In the genomic region with DNA sequence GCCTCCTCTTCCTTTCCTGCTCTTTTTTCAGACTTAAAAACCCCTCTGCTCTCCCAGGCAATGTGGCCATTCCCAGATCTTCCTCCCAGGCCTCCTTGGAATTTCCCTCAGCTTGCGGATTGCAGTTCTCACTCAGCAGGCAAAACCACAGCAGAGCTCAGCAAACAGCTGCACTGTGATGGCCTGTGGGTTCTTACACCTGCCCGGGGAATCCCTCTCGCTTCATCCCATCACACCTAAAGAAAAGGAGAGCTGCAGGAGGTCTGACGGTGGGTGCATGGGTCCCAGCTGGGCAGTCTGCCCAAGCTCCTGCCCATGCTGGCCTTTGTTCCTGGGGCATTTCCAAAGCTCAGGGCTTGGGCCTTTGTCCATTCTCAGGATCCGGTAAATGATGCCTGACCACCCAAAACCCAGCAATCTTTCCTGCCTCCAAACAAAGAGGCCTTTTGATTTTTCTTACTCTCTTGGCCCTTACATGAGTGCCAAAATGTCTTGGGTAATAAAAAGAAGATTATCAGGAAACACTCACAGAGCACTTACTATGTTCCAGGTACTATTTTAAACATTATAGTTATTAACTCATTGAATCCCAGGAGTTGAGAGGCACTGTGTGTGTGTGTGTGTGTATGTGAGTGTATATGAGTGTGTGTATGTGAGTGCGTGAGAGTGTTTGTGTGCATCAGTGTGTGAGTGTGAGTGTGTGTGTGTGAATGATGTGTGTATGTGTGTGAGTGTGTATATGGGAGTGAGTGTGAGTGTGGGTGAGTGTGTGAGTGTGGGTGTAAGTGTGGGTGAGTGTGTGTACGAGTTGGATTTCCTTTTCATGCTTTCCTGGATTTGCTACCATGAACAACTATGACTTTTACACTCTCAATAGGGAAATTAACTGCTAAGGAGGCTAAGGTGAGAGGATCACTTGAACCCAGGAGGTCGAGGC, we compare ENCODE assay signal across 14 cellular contexts.
DNase-seq lines count a peak whose midpoint lies in the region; ATAC-seq and TF ChIP-seq lines count a peak whose summit lies in the region.
"Had no signal": no experiment of that assay in that cellular context is flagged by ENCODE, and none has a peak within 500 bp of the region (broad histone marks: within the 10 kb centered on the region; RNA-seq: fewer than 3 reads in every experiment).

No MANE protein-coding gene starts in this region.

- no peak overlapping the region for H3K4me2 ChIP-seq in PC-3 (ENCODE audit: low read length)

- H3K9me3 Mint-ChIP-seq in neural crest cell = no peaks in the 10 kb centered on the region
- H3K9me3 Mint-ChIP-seq: activated CD8-positive, alpha-beta T cell treated with anti-CD3 and anti-CD28 coated beads for 36 hours; activated naive CD8-positive, alpha-beta T cell treated with anti-CD3 and anti-CD28 coated beads, Interleukin-2, amount 50 U/mL, for 24 hours had no signal

- H3K9me3 ChIP-seq in Panc1 (ENCODE audit: control insufficient read depth, insufficient read depth, low read depth, low read length) (no peaks in the 10 kb centered on the region), PC-3 (ENCODE audit: low read length) (no peaks in the 10 kb centered on the region)
- H3K9me3 ChIP-seq: BLaER1 had no signal

- BruUV-seq in Panc1 (replicated peaks; lab: Mats Ljungman, UMichigan) (no TSS peak), PC-3 (replicated peaks; lab: Mats Ljungman, UMichigan) (no TSS peak)

- intact Hi-C loops in Panc1 (cut with micrococcal nuclease; ENCODE audit: unreplicated experiment) = no loop called here
- intact Hi-C loops in PC-3 (cut with micrococcal nuclease) = no loop called here

- ATAC-seq in Panc1 (peak; percentile 74), PC-3 (no peak), HG02981 (IDR thresholded peaks at IDR 0.05; ENCODE audit: unreplicated experiment) (no peak)
- ATAC-seq: activated CD8-positive, alpha-beta T cell treated with anti-CD3 and anti-CD28 coated beads for 36 hours; activated naive CD8-positive, alpha-beta T cell treated with anti-CD3 and anti-CD28 coated beads, Interleukin-2, amount 50 U/mL, for 24 hours had no signal

- H3K27ac ChIP-seq in Panc1 (ENCODE audit: low read length) = no peak overlapping the region
- no peak overlapping the region for H3K27ac ChIP-seq in PC-3 (ENCODE audit: low read length)

- H3K4me3 ChIP-seq in Panc1 (ENCODE audit: low read depth in 2 of 2, low read length in 2 of 2) (no peak overlapping the region), fibroblast of villous mesenchyme (ENCODE audit: low read depth, low read length) (no peak overlapping the region), PC-3 (ENCODE audit: low read length) (no peak overlapping the region)
- H3K4me3 ChIP-seq: BLaER1 had no signal

- H3K9me2 ChIP-seq in PC-3 (replicated peaks; ENCODE audit: low read length) = no peaks in the 10 kb centered on the region

- H4K20me1 ChIP-seq in PC-3 (ENCODE audit: low read length) = no peaks in the 10 kb centered on the region
- H4K20me1 ChIP-seq: BLaER1 had no signal

- TF ChIP-seq CTCF in Panc1 (IDR thresholded peaks at IDR 0.05) = no peak
- no peak for TF ChIP-seq CTCF in fibroblast of villous mesenchyme (IDR thresholded peaks at IDR 0.05; ENCODE audit: insufficient read depth, low read depth, low read length)
- TF ChIP-seq CTCF in neural crest cell (conservative IDR thresholded peaks at IDR 0.05) = no peak
- TF ChIP-seq CTCF in PC-3 (conservative IDR thresholded peaks at IDR 0.05; ENCODE audit: low read depth, low read length) = no peak

- H3K4me1 ChIP-seq in Panc1 (ENCODE audit: control insufficient read depth, insufficient read depth, low read length) (no peaks in the 10 kb centered on the region; the same call in 1 of the 2 replicates), PC-3 (ENCODE audit: insufficient read depth, low read length) (peaks cover 36% of the 10 kb centered on the region)

- H3K27me3 Mint-ChIP-seq in neural crest cell (ENCODE audit: low read depth) = peaks cover 86% of the 10 kb centered on the region

- H3K27me3 ChIP-seq in Panc1 (ENCODE audit: control insufficient read depth, insufficient read depth, low read length) = no peaks in the 10 kb centered on the region
- no peaks in the 10 kb centered on the region for H3K27me3 ChIP-seq in PC-3 (ENCODE audit: low read length)
- H3K27me3 ChIP-seq: BLaER1 had no signal

- H3K36me3 Mint-ChIP-seq in neural crest cell (ENCODE audit: low read depth) = no peaks in the 10 kb centered on the region

- H3K36me3 ChIP-seq in Panc1 (ENCODE audit: control insufficient read depth, insufficient read depth, low read length) (no peaks in the 10 kb centered on the region), PC-3 (ENCODE audit: low read depth, low read length) (no peaks in the 10 kb centered on the region)
- H3K36me3 ChIP-seq: BLaER1 had no signal

- peaks cover 22% of the 10 kb centered on the region for H3K4me1 Mint-ChIP-seq in neural crest cell
- H3K4me1 Mint-ChIP-seq: activated naive CD8-positive, alpha-beta T cell treated with anti-CD3 and anti-CD28 coated beads, Interleukin-2, amount 50 U/mL, for 24 hours had no signal

- H3K9ac ChIP-seq in PC-3 (ENCODE audit: low read length) = no peak overlapping the region
- H3K9ac ChIP-seq: BLaER1 had no signal

- POLR2A ChIA-PET in Panc1 (lab: Charles Lee) = no interaction called here
- POLR2A ChIA-PET in PC-3 (lab: Charles Lee; ENCODE audit: unreplicated experiment) = no interaction called here

- DNase-seq in ELF-1 (ENCODE audit: low read depth, low spot score) (peak; percentile 76), Panc1 (ENCODE audit: low read depth, low spot score) (no peak), fibroblast of villous mesenchyme (ENCODE audit: low read depth) (peak; percentile 32), neural crest cell (ENCODE audit: low read depth, low spot score) (no peak), PC-3 (no peak), T-helper 9 cell (no peak)
- no peak for DNase-seq in activated CD8-positive, alpha-beta memory T cell treated with anti-CD3 and anti-CD28 coated beads, Interleukin-2, amount 50 U/mL, for 48 hours
- DNase-seq: activated CD8-positive, alpha-beta T cell treated with anti-CD3 and anti-CD28 coated beads for 36 hours; activated naive CD8-positive, alpha-beta T cell treated with anti-CD3 and anti-CD28 coated beads, Interleukin-2, amount 50 U/mL, for 24 hours; effector CD8-positive, alpha-beta T cell; NCI-H1694; T-helper 2 cell had no signal

- H3K4me3 Mint-ChIP-seq in neural crest cell = no peak overlapping the region
- H3K4me3 Mint-ChIP-seq: activated CD8-positive, alpha-beta T cell treated with anti-CD3 and anti-CD28 coated beads for 36 hours; activated naive CD8-positive, alpha-beta T cell treated with anti-CD3 and anti-CD28 coated beads, Interleukin-2, amount 50 U/mL, for 24 hours had no signal

- CTCF ChIA-PET in Panc1 (lab: Charles Lee) (no interaction called here), PC-3 (lab: Charles Lee) (no interaction called here)

- H3K27ac Mint-ChIP-seq in neural crest cell (ENCODE audit: unreplicated experiment) = peak overlapping the region; percentile 11
- H3K27ac Mint-ChIP-seq: activated CD8-positive, alpha-beta T cell treated with anti-CD3 and anti-CD28 coated beads for 36 hours; activated naive CD8-positive, alpha-beta T cell treated with anti-CD3 and anti-CD28 coated beads, Interleukin-2, amount 50 U/mL, for 24 hours had no signal

- no peak overlapping the region for H2AFZ ChIP-seq in PC-3 (ENCODE audit: low read length)

- H3F3A ChIP-seq in PC-3 (ENCODE audit: low read length, unreplicated experiment) = no peaks in the 10 kb centered on the region

- H3K79me2 ChIP-seq in PC-3 (ENCODE audit: low read length) = no peaks in the 10 kb centered on the region

- in situ Hi-C loops in Panc1 (cut with HindIII; ENCODE audit: low pct_unique_long_range_greater_than_20kb, low sequenced_read_pairs) = no loop called here

Comparison
In these comparisons a context has a peak if more than half of its experiments do, and no peak if none do; other contexts are left out.
1. DNase-seq: peak in ELF-1 (single experiment) and fibroblast of villous mesenchyme (single experiment); none in Panc1 (single experiment), neural crest cell (single experiment), PC-3 (single experiment), T-helper 9 cell (single experiment) and activated CD8-positive, alpha-beta memory T cell treated with anti-CD3 and anti-CD28 coated beads, Interleukin-2, amount 50 U/mL, for 48 hours (single experiment).